29 cellular contexts compared by ENCODE assay signal in genomic region chr15:92409521-92409920, GRCh38. TPM values are rescaled to one million over a fixed set of nuclear protein-coding genes. Genes with fewer than 3 reads are reported as not detected.
"Had no signal": no experiment of that assay in that cellular context is flagged by ENCODE, and none has a peak within 500 bp of the region (broad histone marks: within the 10 kb centered on the region; RNA-seq: fewer than 3 reads in every experiment).

No MANE protein-coding gene starts in this region.

- H3K27ac Mint-ChIP-seq: immature natural killer cell; naive thymus-derived CD8-positive, alpha-beta T cell; nephron; progenitor cell of endocrine pancreas; stimulated activated naive B cell treated with anti-CD40 and anti-IgM and Interleukin-4, amounts not matched to agents 10 μg/mL and 1 μg/mL and 100 μg/mL, for 72 hours had no signal

- H3K27me3 ChIP-seq: ovary, right atrium auricular region, right lobe of liver, testis, thyroid gland, transverse colon, upper lobe of left lung, vagina had no signal

- H3K27me3 Mint-ChIP-seq: progenitor cell of endocrine pancreas had no signal

- H3K9me3 ChIP-seq: heart left ventricle, left lung, lower lobe of right lung, ovary, right atrium auricular region, right lobe of liver, stomach, testis, thyroid gland, transverse colon, upper lobe of left lung, vagina had no signal

- H3K4me3 ChIP-seq: heart left ventricle, left lung, lower lobe of right lung, ovary, right atrium auricular region, right lobe of liver, smooth muscle cell, stomach, testis, thyroid gland, transverse colon, upper lobe of left lung, vagina had no signal

- H3K9me3 Mint-ChIP-seq: immature natural killer cell; naive thymus-derived CD8-positive, alpha-beta T cell; nephron; stimulated activated naive B cell treated with anti-CD40 and anti-IgM and Interleukin-4, amounts not matched to agents 10 μg/mL and 1 μg/mL and 100 μg/mL, for 72 hours had no signal

- ATAC-seq: heart left ventricle; left colon; left lung; lower lobe of right lung; naive thymus-derived CD8-positive, alpha-beta T cell; right lobe of liver; stimulated activated naive B cell treated with anti-CD40 and anti-IgM and Interleukin-4, amounts not matched to agents 10 μg/mL and 1 μg/mL and 100 μg/mL, for 72 hours; stimulated activated naive CD8-positive, alpha-beta T cell treated with anti-CD3 and anti-CD28 coated beads, Interleukin-15, Interleukin-2, amounts not matched to agents 100 U/mL and 50 U/mL, for 24 hours had no signal

- H3K4me1 ChIP-seq: left lung, lower lobe of right lung, right atrium auricular region, right lobe of liver, stomach, testis, thyroid gland, transverse colon, upper lobe of left lung, vagina had no signal

- H3K36me3 ChIP-seq: heart left ventricle, left lung, lower lobe of right lung, ovary, right atrium auricular region, right lobe of liver, stomach, thyroid gland, transverse colon, upper lobe of left lung, vagina had no signal

- DNase-seq: heart left ventricle; hypothalamus; immature natural killer cell; kidney; left colon; left lung; lower lobe of right lung; mammary epithelial cell; naive thymus-derived CD8-positive, alpha-beta T cell; nucleus accumbens; ovary; right lobe of liver; stimulated activated CD4-positive, alpha-beta T cell treated with anti-CD3 and anti-CD28 coated beads, Interleukin-1b, Interleukin-23, amount 100 ng/mL, for 48 hours; stimulated activated CD4-positive, alpha-beta T cell treated with anti-CD3 and anti-CD28 coated beads, Interleukin-4, amount 100 ng/mL, for 1 hour; stimulated activated naive B cell treated with anti-CD40 and anti-IgM and Interleukin-4, amounts not matched to agents 10 μg/mL and 1 μg/mL and 100 μg/mL, for 72 hours; stimulated activated naive CD8-positive, alpha-beta T cell treated with anti-CD3 and anti-CD28 coated beads, Interleukin-15, Interleukin-2, amounts not matched to agents 100 U/mL and 50 U/mL, for 24 hours; stomach; testis; thyroid gland; transverse colon; upper lobe of left lung had no signal

- H3K4me1 Mint-ChIP-seq: immature natural killer cell; stimulated activated naive B cell treated with anti-CD40 and anti-IgM and Interleukin-4, amounts not matched to agents 10 μg/mL and 1 μg/mL and 100 μg/mL, for 72 hours had no signal

- H3K27ac ChIP-seq: heart left ventricle, left lung, lower lobe of right lung, ovary, right atrium auricular region, right lobe of liver, stomach, testis, thyroid gland, transverse colon, upper lobe of left lung, vagina had no signal

- H3K4me3 Mint-ChIP-seq: immature natural killer cell; naive thymus-derived CD8-positive, alpha-beta T cell; stimulated activated naive B cell treated with anti-CD40 and anti-IgM and Interleukin-4, amounts not matched to agents 10 μg/mL and 1 μg/mL and 100 μg/mL, for 72 hours had no signal

- H3K36me3 Mint-ChIP-seq: immature natural killer cell; naive thymus-derived CD8-positive, alpha-beta T cell; stimulated activated naive B cell treated with anti-CD40 and anti-IgM and Interleukin-4, amounts not matched to agents 10 μg/mL and 1 μg/mL and 100 μg/mL, for 72 hours had no signal

- H3K4me2 ChIP-seq: smooth muscle cell had no signal

RNA-seq across cellular contexts. Expression of gene ST8SIA2, which starts 15.8 kb away (rescaled TPM):
- total RNA-seq: liver; lower lobe of right lung; mesenteric fat pad; naive thymus-derived CD8-positive, alpha-beta T cell; pulmonary artery endothelial cell; right lobe of liver; vagina had no signal
- polyA plus RNA-seq: immature natural killer cell; liver; naive thymus-derived CD8-positive, alpha-beta T cell; stomach had no signal
